8 cellular contexts compared by ENCODE assay signal in genomic region chr6:125918681-125919566, GRCh38. TPM values are rescaled to one million over a fixed set of nuclear protein-coding genes. Genes with fewer than 3 reads are reported as not detected.
A peak's percentile ranks its signal among the peaks of the same experiment; 100 is the strongest.
DNase-seq lines count a peak whose midpoint lies in the region; ATAC-seq and TF ChIP-seq lines count a peak whose summit lies in the region.

No MANE protein-coding gene starts in this region.

- H3K4me1 Mint-ChIP-seq in IgD-negative memory B cell (peaks cover 15 to 23% (median 20%) of the 10 kb centered on the region in 3 donors), T-helper 17 cell (peaks cover 29% of the 10 kb centered on the region)

- H3K36me3 Mint-ChIP-seq in IgD-negative memory B cell = peaks cover 7% of the 10 kb centered on the region
- peaks cover 12% of the 10 kb centered on the region for H3K36me3 Mint-ChIP-seq in T-helper 17 cell (ENCODE audit: low read depth)

- ATAC-seq in GM21717 (IDR thresholded peaks at IDR 0.05; ENCODE audit: unreplicated experiment) = peak; percentile 98
- ATAC-seq in T-helper 17 cell = peak; percentile 97

- DNase-seq in GM10266 (ENCODE audit: extremely low spot score) = peak; percentile 69
- peak in 2 of 3 donors; percentile 14 to 21 for DNase-seq in T-helper 17 cell
- no peak for DNase-seq in coronary artery (ENCODE audit: low spot score)
- DNase-seq in midbrain (lab: John Stamatoyannopoulos, UW) = peak; percentile 12
- DNase-seq in stromal cell of bone marrow (ENCODE audit: low read depth) = peak; percentile 89
- no peak for DNase-seq in cerebellum (ENCODE audit: low spot score)

- H3K27me3 Mint-ChIP-seq in IgD-negative memory B cell (no peaks in the 10 kb centered on the region), T-helper 17 cell (no peaks in the 10 kb centered on the region)

- no peaks in the 10 kb centered on the region for H3K9me3 ChIP-seq in T-helper 17 cell (ENCODE audit: control insufficient read depth, low read length, poor library complexity, severe bottlenecking)

- H3K4me3 ChIP-seq in coronary artery = peak overlapping the region; percentile 52

- no peaks in the 10 kb centered on the region for H3K9me3 Mint-ChIP-seq in IgD-negative memory B cell

- H3K27ac Mint-ChIP-seq in IgD-negative memory B cell = peak overlapping the region; percentile 37 to 94 (median 89)
- H3K27ac Mint-ChIP-seq in T-helper 17 cell = peak overlapping the region; percentile 97

- H3K27ac ChIP-seq in coronary artery = peak overlapping the region; percentile 40 to 46

- H3K4me3 Mint-ChIP-seq in IgD-negative memory B cell (peak overlapping the region in 3 of 4 donors; percentile 2 to 85 (median 81)), T-helper 17 cell (peak overlapping the region; percentile 89)

- TF ChIP-seq CTCF in GM10266 (IDR thresholded peaks at IDR 0.05; ENCODE audit: control insufficient read depth, insufficient read depth, low read depth, missing control alignments) (no peak), coronary artery (IDR thresholded peaks at IDR 0.05) (no peak)

RNA-seq across cellular contexts. Expression of gene HINT3, which starts 37.6 kb away (rescaled TPM):
- polyA plus RNA-seq in IgD-negative memory B cell = 13.3 TPM
- total RNA-seq in T-helper 17 cell = 10 to 100 TPM in 1 of 2 donors, 1 to 10 TPM in 1; 7.6 to 10.6 TPM
- 44.2 TPM for total RNA-seq in cerebellum

Comparison
In these comparisons a context has a peak if more than half of its experiments do, and no peak if none do; other contexts are left out.
1. DNase-seq: peak in GM10266 (single experiment), T-helper 17 cell (2 of 3), midbrain (single experiment) and stromal cell of bone marrow (single experiment); none in coronary artery (single experiment) and cerebellum (single experiment).